ENCODE assay signal across 19 cellular contexts in genomic region chr5:75010838-75011237, GRCh38. TPM values are rescaled to one million over a fixed set of nuclear protein-coding genes. Genes with fewer than 3 reads are reported as not detected.
A peak's percentile ranks its signal among the peaks of the same experiment; 100 is the strongest.
DNase-seq lines count a peak whose midpoint lies in the region; ATAC-seq, FAIRE-seq and TF ChIP-seq lines count a peak whose summit lies in the region.
"Had no signal": no experiment of that assay in that cellular context is flagged by ENCODE, and none has a peak within 500 bp of the region (broad histone marks: within the 10 kb centered on the region; RNA-seq: fewer than 3 reads in every experiment).

No MANE protein-coding gene starts in this region.

- H3K9ac ChIP-seq in astrocyte (ENCODE audit: low read length) (no peak overlapping the region), liver (ENCODE audit: low read depth in 1 of 2, low read length in 2 of 2) (no peak overlapping the region)
- H3K9ac ChIP-seq: BLaER1 treated with 17β-estradiol and CSF1 and Interleukin-3, amounts not matched to agents 10 nM and 100 nM had no signal

- no peaks in the 10 kb centered on the region for H3K36me3 Mint-ChIP-seq in astrocyte (ENCODE audit: low read depth, unreplicated experiment)
- H3K36me3 Mint-ChIP-seq: CD8-positive, alpha-beta T cell had no signal

- H3K79me2 ChIP-seq in astrocyte (ENCODE audit: insufficient read depth, low read length) = no peaks in the 10 kb centered on the region

- H3K36me3 ChIP-seq in HEK293 (ENCODE audit: control insufficient read depth in 2 of 2, insufficient read depth in 1 of 2, low read length in 2 of 2) (no peaks in the 10 kb centered on the region), astrocyte (ENCODE audit: insufficient read depth, low read length) (no peaks in the 10 kb centered on the region), liver (ENCODE audit: control insufficient read depth in 4 of 4, insufficient read depth in 3 of 4, low read depth in 1 of 4, low read length in 3 of 4) (no peaks in the 10 kb centered on the region), tibial artery (no peaks in the 10 kb centered on the region)
- H3K36me3 ChIP-seq: BLaER1 treated with 17β-estradiol and CSF1 and Interleukin-3, amounts not matched to agents 10 nM and 100 nM had no signal

- H3K4me1 ChIP-seq in HEK293 (ENCODE audit: control insufficient read depth, insufficient read depth, low read length) (no peaks in the 10 kb centered on the region), astrocyte (ENCODE audit: insufficient read depth, low read length) (no peaks in the 10 kb centered on the region), liver (ENCODE audit: control insufficient read depth in 4 of 4, insufficient read depth in 4 of 4, low read length in 3 of 4) (peaks cover 0 to 9% (median 4%) of the 10 kb centered on the region in 4 donors), tibial artery (no peaks in the 10 kb centered on the region)

- no peaks in the 10 kb centered on the region for H3K27me3 Mint-ChIP-seq in astrocyte (ENCODE audit: low read depth, unreplicated experiment)

- no peak for TF ChIP-seq CTCF in HEK293 (tag by site-specific recombination; IDR thresholded peaks at IDR 0.05)
- TF ChIP-seq CTCF in astrocyte (IDR thresholded peaks at IDR 0.05; ENCODE audit: insufficient read depth, low read depth, low read length) = no peak
- TF ChIP-seq CTCF in liver (IDR thresholded peaks at IDR 0.05; ENCODE audit: low read depth, low read length, missing input control) = no peak
- TF ChIP-seq CTCF in tibial artery (IDR thresholded peaks at IDR 0.05) = no peak

- no peak overlapping the region for H2AFZ ChIP-seq in astrocyte (ENCODE audit: low read depth, low read length)

- no peaks in the 10 kb centered on the region for H3K9me3 Mint-ChIP-seq in astrocyte (ENCODE audit: unreplicated experiment)

- H3K4me1 Mint-ChIP-seq in astrocyte (ENCODE audit: low read depth, unreplicated experiment) = peaks cover 20% of the 10 kb centered on the region
- H3K4me1 Mint-ChIP-seq: B cell had no signal

- H3K27ac ChIP-seq in HEK293 (ENCODE audit: extremely low read depth, low read depth, low read length) (no peak overlapping the region), astrocyte (ENCODE audit: low read depth, low read length) (no peak overlapping the region), liver (ENCODE audit: low read depth in 1 of 2, low read length in 2 of 2) (peak overlapping the region; percentile 20 to 21), tibial artery (no peak overlapping the region)
- H3K27ac ChIP-seq: BLaER1 treated with 17β-estradiol and CSF1 and Interleukin-3, amounts not matched to agents 10 nM and 100 nM had no signal

- H3K4me3 Mint-ChIP-seq in astrocyte (ENCODE audit: unreplicated experiment) = no peak overlapping the region
- H3K4me3 Mint-ChIP-seq: B cell; CD8-positive, alpha-beta T cell; H9 had no signal

- CTCF ChIA-PET in HEK293 (lab: Yijun Ruan, JAX) = interaction anchor here (0.7 kb wide), 1 partner anchor 40 kb away, joined by 3 read pairs; no protein-coding TSS in a partner anchor

- H3K4me3 ChIP-seq in HEK293 (ENCODE audit: low read depth, low read length) (no peak overlapping the region), astrocyte (ENCODE audit: insufficient read depth, low read depth, low read length) (no peak overlapping the region), liver (ENCODE audit: low read depth in 1 of 3, low read length in 3 of 3) (no peak overlapping the region), tibial artery (no peak overlapping the region)
- H3K4me3 ChIP-seq: BLaER1 treated with 17β-estradiol and CSF1 and Interleukin-3, amounts not matched to agents 10 nM and 100 nM had no signal

- DNase-seq in astrocyte (ENCODE audit: low read depth) (no peak), COLO829 (ENCODE audit: low spot score) (no peak), tibial artery (no peak)
- DNase-seq in effector CD4-positive, alpha-beta T cell = no peak
- DNase-seq: CD8-positive, alpha-beta T cell; COR-L47; DMS 273 treated with DMSO at 0.1 percent for 48 hours; DMS79; GDM1; H9 had no signal

- POLR2A ChIA-PET in HEK293 (lab: Yijun Ruan, JAX) = no interaction called here

- H3K27me3 ChIP-seq in astrocyte (ENCODE audit: insufficient read depth, low read length) (no peaks in the 10 kb centered on the region), liver (ENCODE audit: control insufficient read depth in 4 of 4, insufficient read depth in 4 of 4, low read length in 3 of 4) (no peaks in the 10 kb centered on the region), tibial artery (no peaks in the 10 kb centered on the region)
- H3K27me3 ChIP-seq: BLaER1 treated with 17β-estradiol and CSF1 and Interleukin-3, amounts not matched to agents 10 nM and 100 nM had no signal

- peak; percentile 9 for FAIRE-seq in astrocyte (lab: Jason Lieb, UNC)
- FAIRE-seq: GM12892, GM19239, H1 had no signal

- intact Hi-C loops in tibial artery (cut with DNase I; ENCODE audit: low total_unique reads) = no loop called here

- ATAC-seq in GM18873 (IDR thresholded peaks at IDR 0.05; ENCODE audit: low FRiP score, unreplicated experiment) = no peak
- ATAC-seq: CD8-positive, alpha-beta T cell had no signal

- H3K4me2 ChIP-seq in astrocyte (ENCODE audit: low read length) = no peak overlapping the region
- H3K4me2 ChIP-seq: BLaER1 treated with 17β-estradiol and CSF1 and Interleukin-3, amounts not matched to agents 10 nM and 100 nM had no signal

- peak; percentile 49 to 51 for TF ChIP-seq RAD21 in liver (IDR thresholded peaks at IDR 0.05)

- H3K9me3 ChIP-seq in HEK293 (ENCODE audit: control insufficient read depth, insufficient read depth, low read depth, low read length) = no peaks in the 10 kb centered on the region
- no peaks in the 10 kb centered on the region for H3K9me3 ChIP-seq in astrocyte (ENCODE audit: insufficient read depth, low read depth, low read length)
- H3K9me3 ChIP-seq in liver (ENCODE audit: control insufficient read depth in 4 of 4, low read length in 3 of 4) = peaks cover 0 to 2% (median 0%) of the 10 kb centered on the region in 4 donors
- peaks cover 0 to 4% (median 0%) of the 10 kb centered on the region in 3 donors for H3K9me3 ChIP-seq in tibial artery

- no peaks in the 10 kb centered on the region for H4K20me1 ChIP-seq in astrocyte (ENCODE audit: insufficient read depth, low read length)
- H4K20me1 ChIP-seq: BLaER1 treated with 17β-estradiol and CSF1 and Interleukin-3, amounts not matched to agents 10 nM and 100 nM had no signal

- no peak overlapping the region for H3K27ac Mint-ChIP-seq in astrocyte (ENCODE audit: unreplicated experiment)
- H3K27ac Mint-ChIP-seq: B cell; CD8-positive, alpha-beta T cell; H9 had no signal

TF ChIP-seq in HEK293, 187 proteins besides CTCF, POLR2A, EP300 and RAD21:
- TF ChIP-seq SCRT1 (tag by site-specific recombination; IDR thresholded peaks at IDR 0.05; ENCODE audit: borderline replicate concordance) (peak; percentile 47; the same call in 1 of the 2 replicates), GLIS1 (tag by site-specific recombination; IDR thresholded peaks at IDR 0.05) (no peak), SCRT2 (tag by site-specific recombination; IDR thresholded peaks at IDR 0.05) (peak; percentile 72)

TF ChIP-seq in liver, 16 proteins besides CTCF, POLR2A, EP300 and RAD21 (continues in another document):
- TF ChIP-seq JUND (IDR thresholded peaks at IDR 0.05) (peak in 1 of 2 donors; percentile 67), FOXA2 (IDR thresholded peaks at IDR 0.05) (peak; percentile 83), RXRA (IDR thresholded peaks at IDR 0.05) (peak; percentile 58 to 85), ZBTB33 (IDR thresholded peaks at IDR 0.05) (peak; percentile 58), YY1 (IDR thresholded peaks at IDR 0.05) (peak; percentile 77), HNF4A (conservative IDR thresholded peaks at IDR 0.05) (peak; percentile 93), TAF1 (conservative IDR thresholded peaks at IDR 0.05) (no peak), FOXA1 (IDR thresholded peaks at IDR 0.05) (peak; percentile 59)
- TF ChIP-seq, protein P1, sequence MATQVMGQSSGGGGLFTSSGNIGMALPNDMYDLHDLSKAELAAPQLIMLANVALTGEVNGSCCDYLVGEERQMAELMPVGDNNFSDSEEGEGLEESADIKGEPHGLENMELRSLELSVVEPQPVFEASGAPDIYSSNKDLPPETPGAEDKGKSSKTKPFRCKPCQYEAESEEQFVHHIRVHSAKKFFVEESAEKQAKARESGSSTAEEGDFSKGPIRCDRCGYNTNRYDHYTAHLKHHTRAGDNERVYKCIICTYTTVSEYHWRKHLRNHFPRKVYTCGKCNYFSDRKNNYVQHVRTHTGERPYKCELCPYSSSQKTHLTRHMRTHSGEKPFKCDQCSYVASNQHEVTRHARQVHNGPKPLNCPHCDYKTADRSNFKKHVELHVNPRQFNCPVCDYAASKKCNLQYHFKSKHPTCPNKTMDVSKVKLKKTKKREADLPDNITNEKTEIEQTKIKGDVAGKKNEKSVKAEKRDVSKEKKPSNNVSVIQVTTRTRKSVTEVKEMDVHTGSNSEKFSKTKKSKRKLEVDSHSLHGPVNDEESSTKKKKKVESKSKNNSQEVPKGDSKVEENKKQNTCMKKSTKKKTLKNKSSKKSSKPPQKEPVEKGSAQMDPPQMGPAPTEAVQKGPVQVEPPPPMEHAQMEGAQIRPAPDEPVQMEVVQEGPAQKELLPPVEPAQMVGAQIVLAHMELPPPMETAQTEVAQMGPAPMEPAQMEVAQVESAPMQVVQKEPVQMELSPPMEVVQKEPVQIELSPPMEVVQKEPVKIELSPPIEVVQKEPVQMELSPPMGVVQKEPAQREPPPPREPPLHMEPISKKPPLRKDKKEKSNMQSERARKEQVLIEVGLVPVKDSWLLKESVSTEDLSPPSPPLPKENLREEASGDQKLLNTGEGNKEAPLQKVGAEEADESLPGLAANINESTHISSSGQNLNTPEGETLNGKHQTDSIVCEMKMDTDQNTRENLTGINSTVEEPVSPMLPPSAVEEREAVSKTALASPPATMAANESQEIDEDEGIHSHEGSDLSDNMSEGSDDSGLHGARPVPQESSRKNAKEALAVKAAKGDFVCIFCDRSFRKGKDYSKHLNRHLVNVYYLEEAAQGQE (IDR thresholded peaks at IDR 0.05) = peak; percentile 56

RNA-seq across cellular contexts. Expression of gene GCNT4, which starts 41.5 kb away (rescaled TPM):
- total RNA-seq in astrocyte (9.0 and 9.4 TPM in 2 replicates), liver (1 to 10 TPM in 1 of 2 donors, under 1 TPM in 1; 0.51 to 1.3 TPM)
- polyA plus RNA-seq in liver = under 1 TPM; 0.25 to 0.26 TPM
- total RNA-seq: B cell, HT-29 had no signal

Comparison
In these comparisons a context has a peak if more than half of its experiments do, and no peak if none do; other contexts are left out.
1. H3K27ac ChIP-seq: peak in liver (2 of 2); none in HEK293 (single experiment), astrocyte (single experiment) and tibial artery (0 of 2).